Comparison of ENCODE assay signal across 13 cellular contexts in the genomic region with DNA sequence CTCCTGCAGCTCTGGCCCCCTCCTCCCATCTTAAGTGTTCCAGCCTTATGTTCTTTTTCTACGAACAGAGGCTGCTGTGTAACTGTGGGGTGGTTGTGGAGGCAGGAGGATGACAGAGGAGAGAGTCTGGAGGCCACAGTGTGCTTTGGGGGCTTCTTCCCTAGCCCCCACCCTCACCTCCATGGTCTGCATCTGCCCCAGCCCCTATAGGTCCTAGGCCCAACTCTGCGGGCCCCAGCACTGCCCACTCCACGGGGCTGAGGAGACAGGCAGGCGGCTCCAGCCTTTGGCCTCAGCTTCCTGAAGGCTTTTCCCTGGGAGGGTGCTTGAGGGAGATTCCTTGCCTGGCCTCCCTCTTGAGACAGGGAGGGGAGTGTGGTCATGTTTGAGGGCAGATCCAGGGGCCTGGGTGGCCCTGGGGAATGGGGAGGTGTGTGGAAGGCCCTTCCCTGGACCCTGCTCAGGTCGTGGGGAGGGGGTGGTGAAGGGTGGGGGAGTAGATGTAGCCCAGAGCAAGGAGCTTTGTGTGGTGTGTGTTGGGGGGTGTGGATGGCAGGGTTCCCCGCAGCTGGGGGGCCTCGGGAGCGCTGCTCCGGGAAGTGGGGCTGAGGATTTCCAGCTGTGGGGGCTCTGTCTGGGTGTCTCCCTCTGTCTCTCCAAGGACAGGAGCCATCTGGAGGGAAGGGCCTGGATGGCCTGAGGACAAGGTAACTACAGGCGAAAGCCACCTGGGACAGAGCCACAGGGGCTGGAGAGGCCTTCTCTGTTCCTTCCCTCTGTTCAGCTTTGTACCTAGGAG. TPM values are rescaled to one million over a fixed set of nuclear protein-coding genes. Genes with fewer than 3 reads are reported as not detected.
DNase-seq lines count a peak whose midpoint lies in the region; ATAC-seq and TF ChIP-seq lines count a peak whose summit lies in the region.
"Had no signal": no experiment of that assay in that cellular context is flagged by ENCODE, and none has a peak within 500 bp of the region (broad histone marks: within the 10 kb centered on the region; RNA-seq: fewer than 3 reads in every experiment).

No MANE protein-coding gene starts in this region.

- no peaks in the 10 kb centered on the region for H3K79me1 ChIP-seq in neuronal stem cell (ENCODE audit: low read depth, low read length)

- no peak overlapping the region for H3K23ac ChIP-seq in neuronal stem cell (ENCODE audit: low read depth, low read length, poor library complexity)

- H3K27ac ChIP-seq in neuronal stem cell (replicated peaks; ENCODE audit: low read length), result no peak overlapping the region

- H3K9me3 ChIP-seq in neuronal stem cell (replicated peaks in 1 of 2; ENCODE audit: control insufficient read depth in 2 of 2, insufficient read depth in 1 of 2, low read depth in 1 of 2, low read length in 2 of 2), result no peaks in the 10 kb centered on the region

- H3K9ac ChIP-seq in neuronal stem cell (ENCODE audit: low read depth, low read length, poor library complexity), result no peak overlapping the region

- DNase-seq in natural killer cell treated with Interleukin-12 subunit alpha and Interleukin-12 subunit beta and Interleukin-15 and Interleukin-18, amount 100 ng/mL, for 72 hours (ENCODE audit: low spot score), result peak; percentile 55
- no peak for DNase-seq in natural killer cell
- peak; percentile 3 for DNase-seq in epidermal melanocyte (ENCODE audit: insufficient read length, low spot score)
- no peak for DNase-seq in neuronal stem cell (ENCODE audit: low spot score)
- no peak for DNase-seq in NCI-H128 (lab: John Stamatoyannopoulos, UW; ENCODE audit: unreplicated experiment)
- no peak for DNase-seq in OCI-M2 (lab: John Stamatoyannopoulos, UW; ENCODE audit: unreplicated experiment)
- DNase-seq in HuH-7 (ENCODE audit: low spot score), result no peak
- DNase-seq in AG08396 (ENCODE audit: low spot score), result no peak
- DNase-seq: activated CD4-positive, alpha-beta memory T cell treated with anti-CD3 and anti-CD28 coated beads for 36 hours; activated naive CD4-positive, alpha-beta T cell treated with anti-CD3 and anti-CD28 coated beads, Interleukin-2, amount 50 U/mL, for 16 hours had no signal

- H3K27ac Mint-ChIP-seq in natural killer cell treated with Interleukin-12 subunit alpha and Interleukin-12 subunit beta and Interleukin-15 and Interleukin-18, amount 100 ng/mL, for 72 hours, result no peak overlapping the region
- no peak overlapping the region for H3K27ac Mint-ChIP-seq in natural killer cell
- H3K27ac Mint-ChIP-seq: activated CD4-positive, alpha-beta memory T cell treated with anti-CD3 and anti-CD28 coated beads for 36 hours had no signal

- no peak overlapping the region for H3K4me2 ChIP-seq in neuronal stem cell (ENCODE audit: insufficient read depth, low read length, poor library complexity, severe bottlenecking)

- H3K36me3 ChIP-seq in neuronal stem cell (replicated peaks in 1 of 2; ENCODE audit: control insufficient read depth in 2 of 2, insufficient read depth in 2 of 2, low read length in 2 of 2), result peaks cover 20 to 37% of the 10 kb centered on the region in 2 donors

- intact Hi-C loops in natural killer cell (cut with micrococcal nuclease), result no loop called here

- H3K27me3 ChIP-seq in neuronal stem cell (ENCODE audit: control insufficient read depth in 3 of 3, insufficient read depth in 3 of 3, low read depth in 1 of 3, low read length in 3 of 3), result peaks cover 0 to 12% (median 0%) of the 10 kb centered on the region in 3 experiments

- no peak overlapping the region for H2BK5ac ChIP-seq in neuronal stem cell (ENCODE audit: low read length)

- no peak overlapping the region for H3K18ac ChIP-seq in neuronal stem cell (ENCODE audit: low read length)

- H4K91ac ChIP-seq in neuronal stem cell (ENCODE audit: low read depth, low read length, poor library complexity), result no peak overlapping the region

- no peaks in the 10 kb centered on the region for H3K27me3 Mint-ChIP-seq in natural killer cell treated with Interleukin-12 subunit alpha and Interleukin-12 subunit beta and Interleukin-15 and Interleukin-18, amount 100 ng/mL, for 72 hours
- H3K27me3 Mint-ChIP-seq in natural killer cell (ENCODE audit: low read depth in 2 of 2), result peaks cover 1 to 2% of the 10 kb centered on the region in 2 donors
- H3K27me3 Mint-ChIP-seq: activated CD4-positive, alpha-beta memory T cell treated with anti-CD3 and anti-CD28 coated beads for 36 hours had no signal

- H3K4me3 ChIP-seq in neuronal stem cell (ENCODE audit: low read length in 2 of 2), result no peak overlapping the region

- no peak for TF ChIP-seq CTCF in natural killer cell (IDR thresholded peaks at IDR 0.05)

- no CpG with 5 or more reads among the region's 10 CpGs for WGBS in neuronal stem cell (ENCODE audit: extremely low coverage in 2 of 2, insufficient read length in 2 of 2, insufficient replicate concordance in 1 of 2), 2 donors

- peaks cover 5 to 9% of the 10 kb centered on the region in 2 donors for H3K4me1 Mint-ChIP-seq in natural killer cell treated with Interleukin-12 subunit alpha and Interleukin-12 subunit beta and Interleukin-15 and Interleukin-18, amount 100 ng/mL, for 72 hours (ENCODE audit: low read depth in 2 of 2)
- H3K4me1 Mint-ChIP-seq in natural killer cell, result peaks cover 0 to 13% of the 10 kb centered on the region in 2 donors

- no peak overlapping the region for H3K14ac ChIP-seq in neuronal stem cell (ENCODE audit: low read length)

- no peak overlapping the region for H4K8ac ChIP-seq in neuronal stem cell (ENCODE audit: low read depth, low read length)

- peaks cover 7% of the 10 kb centered on the region for H3K36me3 Mint-ChIP-seq in natural killer cell treated with Interleukin-12 subunit alpha and Interleukin-12 subunit beta and Interleukin-15 and Interleukin-18, amount 100 ng/mL, for 72 hours
- H3K36me3 Mint-ChIP-seq in natural killer cell, result peaks cover 7% of the 10 kb centered on the region

- peaks cover 8 to 21% of the 10 kb centered on the region in 2 donors for H3K4me1 ChIP-seq in neuronal stem cell (ENCODE audit: control insufficient read depth in 2 of 2, insufficient read depth in 1 of 2, low read depth in 1 of 2, low read length in 2 of 2)

- no peak overlapping the region for H2AFZ ChIP-seq in neuronal stem cell (ENCODE audit: low read length)

- H3K9me3 Mint-ChIP-seq in natural killer cell treated with Interleukin-12 subunit alpha and Interleukin-12 subunit beta and Interleukin-15 and Interleukin-18, amount 100 ng/mL, for 72 hours, result no peaks in the 10 kb centered on the region
- no peaks in the 10 kb centered on the region for H3K9me3 Mint-ChIP-seq in natural killer cell
- H3K9me3 Mint-ChIP-seq: activated CD4-positive, alpha-beta memory T cell treated with anti-CD3 and anti-CD28 coated beads for 36 hours had no signal

- H2AK5ac ChIP-seq in neuronal stem cell (ENCODE audit: low read depth, low read length), result peak overlapping the region; percentile 59

- H3K4ac ChIP-seq in neuronal stem cell (ENCODE audit: low read length), result no peak overlapping the region

- H2BK15ac ChIP-seq in neuronal stem cell (ENCODE audit: low read length), result no peak overlapping the region

- H2BK12ac ChIP-seq in neuronal stem cell (ENCODE audit: low read length), result no peak overlapping the region

- H3K4me3 Mint-ChIP-seq in natural killer cell treated with Interleukin-12 subunit alpha and Interleukin-12 subunit beta and Interleukin-15 and Interleukin-18, amount 100 ng/mL, for 72 hours, result no peak overlapping the region
- no peak overlapping the region for H3K4me3 Mint-ChIP-seq in natural killer cell
- H3K4me3 Mint-ChIP-seq: activated CD4-positive, alpha-beta memory T cell treated with anti-CD3 and anti-CD28 coated beads for 36 hours had no signal

- no peak for ATAC-seq in natural killer cell treated with Interleukin-12 subunit alpha and Interleukin-12 subunit beta and Interleukin-15 and Interleukin-18, amount 100 ng/mL, for 72 hours
- no peak for ATAC-seq in natural killer cell

- no peak overlapping the region for H2BK120ac ChIP-seq in neuronal stem cell (ENCODE audit: low read depth, low read length)

RNA-seq across cellular contexts. Expression of a gene that starts 1.1 kb away (rescaled TPM):
- not detected for total RNA-seq in natural killer cell treated with Interleukin-12 subunit alpha and Interleukin-12 subunit beta and Interleukin-15 and Interleukin-18, amount 100 ng/mL, for 72 hours
- total RNA-seq in natural killer cell, result not detected
- 0.38 TPM for polyA plus RNA-seq in neuronal stem cell (2013, experiment 1 of 2)
- 0.18 TPM for polyA plus RNA-seq in neuronal stem cell (2013, experiment 2 of 2)
- total RNA-seq: activated CD4-positive, alpha-beta memory T cell treated with anti-CD3 and anti-CD28 coated beads for 36 hours; Daoy; kidney epithelial cell; temporal lobe had no signal

RNA-seq across cellular contexts. Expression of a gene that starts 10.8 kb away (rescaled TPM):
- 10 to 100 TPM; 43.1 to 55.1 TPM for total RNA-seq in natural killer cell treated with Interleukin-12 subunit alpha and Interleukin-12 subunit beta and Interleukin-15 and Interleukin-18, amount 100 ng/mL, for 72 hours
- total RNA-seq in natural killer cell, result 10 to 100 TPM; 18.6 to 32.8 (median 23.3) TPM
- polyA plus RNA-seq in neuronal stem cell (2013, experiment 1 of 2), result 16.4 TPM
- polyA plus RNA-seq in neuronal stem cell (2013, experiment 2 of 2), result 15.2 TPM

RNA-seq across cellular contexts. Expression of a gene that starts 29.4 kb away (rescaled TPM):
- 1 to 10 TPM; 3.0 to 4.0 TPM for total RNA-seq in natural killer cell treated with Interleukin-12 subunit alpha and Interleukin-12 subunit beta and Interleukin-15 and Interleukin-18, amount 100 ng/mL, for 72 hours
- 100 to 1,000 TPM in 1 of 3 donors, 10 to 100 TPM in 2; 72.5 to 177 (median 96.7) TPM for total RNA-seq in natural killer cell
- 46.2 TPM for polyA plus RNA-seq in neuronal stem cell (2013, experiment 1 of 2)
- polyA plus RNA-seq in neuronal stem cell (2013, experiment 2 of 2), result 44.5 TPM

Comparison
In these comparisons a context has a peak if more than half of its experiments do, and no peak if none do; other contexts are left out.
1. DNase-seq: peak in natural killer cell treated with Interleukin-12 subunit alpha and Interleukin-12 subunit beta and Interleukin-15 and Interleukin-18, amount 100 ng/mL, for 72 hours (single experiment) and epidermal melanocyte (single experiment); none in natural killer cell (single experiment), neuronal stem cell (single experiment), NCI-H128 (single experiment), OCI-M2 (single experiment), HuH-7 (single experiment) and AG08396 (single experiment).
2. RNA of a gene that starts 29.4 kb away (total RNA-seq): 72.5 to 177 TPM in natural killer cell; 3.0 to 4.0 TPM in natural killer cell treated with Interleukin-12 subunit alpha and Interleukin-12 subunit beta and Interleukin-15 and Interleukin-18, amount 100 ng/mL, for 72 hours; every median in the first group is over 10 times any median in the second.